In the genomic region with DNA sequence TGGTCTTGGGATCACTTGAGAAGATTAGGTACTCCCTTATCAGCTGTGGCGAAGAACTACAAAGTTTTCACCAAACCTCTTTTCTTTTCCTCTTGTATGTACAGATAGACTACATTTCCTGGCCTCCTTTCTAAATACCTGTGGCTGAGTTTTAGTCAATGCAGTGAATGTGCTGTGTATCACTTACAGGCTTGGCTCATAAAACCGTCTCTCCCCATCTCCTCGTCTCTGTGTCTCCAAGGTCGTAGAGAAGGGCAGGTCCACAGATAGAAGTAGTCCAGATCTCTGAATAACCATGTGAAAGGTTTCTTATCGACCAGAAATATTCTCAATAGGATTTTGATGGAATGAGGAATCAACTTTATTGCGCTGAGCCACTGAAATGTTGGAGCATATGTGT, we compare ENCODE assay signal across 7 cellular contexts.
"Had no signal": no experiment of that assay in that cellular context is flagged by ENCODE, and none has a peak within 500 bp of the region (broad histone marks: within the 10 kb centered on the region; RNA-seq: fewer than 3 reads in every experiment).

No MANE protein-coding gene starts in this region.

- H3K9me3 Mint-ChIP-seq: GM23338 had no signal

- DNase-seq: H9, HCEC 1CT, KG1 had no signal

- H3K27ac ChIP-seq: HL-60 had no signal

- H3K4me3 ChIP-seq: GM23338, K562 had no signal

- H3K27ac Mint-ChIP-seq: GM23338, H9 had no signal

- H3K4me3 Mint-ChIP-seq: GM23338, H9 had no signal

- H2AFZ ChIP-seq: GM23338 had no signal

- H3K4me2 ChIP-seq: GM23338 had no signal

- ATAC-seq: GM23338, HepG2, K562 had no signal
